7 cellular contexts compared by ENCODE assay signal in the genomic region with DNA sequence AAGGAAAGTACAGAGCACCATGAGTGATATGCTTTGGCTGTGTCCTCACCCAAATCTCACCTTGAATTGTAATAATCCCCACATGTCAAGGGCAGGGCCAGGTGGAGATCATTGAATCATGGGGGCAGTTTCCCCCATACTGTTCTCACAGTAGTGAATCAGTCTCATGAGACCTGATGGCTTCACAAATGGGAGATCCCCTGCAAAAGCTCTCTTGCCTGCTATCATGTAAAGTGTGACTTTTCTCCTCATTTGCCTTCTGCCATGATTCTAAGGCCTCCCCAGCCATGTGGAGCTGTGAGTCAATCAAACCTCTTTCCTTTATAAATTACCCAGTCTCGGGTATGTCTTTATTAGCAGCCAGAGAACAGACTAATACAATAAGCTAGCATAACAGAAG.
DNase-seq lines count a peak whose midpoint lies in the region; ATAC-seq, FAIRE-seq and TF ChIP-seq lines count a peak whose summit lies in the region.
"Not testable (repeated sequence)": the region's sequence is repeated elsewhere in the genome, so short reads cannot be mapped to it uniquely, and the experiment has no call there.

No MANE protein-coding gene starts in this region.

- peak overlapping the region; percentile 44 for H2AFZ ChIP-seq in GM23338
- not testable (repeated sequence) for H2AFZ ChIP-seq in GM12878 (ENCODE audit: control insufficient read depth, low read depth, low read length); mammary epithelial cell (ENCODE audit: low read depth, low read length)

- H3K4me2 ChIP-seq in GM23338; GM12878 (ENCODE audit: control insufficient read depth, insufficient read depth); mammary epithelial cell (ENCODE audit: insufficient read depth, low read depth, low read length): not testable (repeated sequence)

- DNase-seq in GM23338 (ENCODE audit: low spot score); GM12878 (ENCODE audit: low read depth, low spot score); foreskin keratinocyte: not testable (repeated sequence)
- peak; percentile 3 for DNase-seq in mammary epithelial cell

- not testable (repeated sequence) for H3K27ac ChIP-seq in GM23338 (ENCODE audit: low read depth); GM12878 (ENCODE audit: control insufficient read depth, insufficient read depth); mammary epithelial cell (ENCODE audit: insufficient read depth, low read depth, low read length); foreskin keratinocyte

- not testable (repeated sequence) for H3K36me3 ChIP-seq in GM23338 (ENCODE audit: insufficient read depth); GM12878 (ENCODE audit: control insufficient read depth in 2 of 2, insufficient read depth in 2 of 2, low read length in 1 of 2); mammary epithelial cell (ENCODE audit: insufficient read depth, low read length)

- not testable (repeated sequence) for H3K4me1 Mint-ChIP-seq in GM23338

- ATAC-seq in GM18868 (IDR thresholded peaks at IDR 0.05; ENCODE audit: unreplicated experiment) (peak; percentile 42), GM19463 (IDR thresholded peaks at IDR 0.05; ENCODE audit: unreplicated experiment) (peak; percentile 54), HG03432 (IDR thresholded peaks at IDR 0.05; ENCODE audit: unreplicated experiment) (peak; percentile 61), foreskin keratinocyte (peak; percentile 10)
- ATAC-seq in GM23338, GM12878: not testable (repeated sequence)

- SMC1A ChIA-PET in GM12878 (lab: Charles Lee; ENCODE audit: uncharacterized antibody, unreplicated experiment), result interaction anchor here (0.8 to 3.9 kb wide), 4 partner anchors 21 to 113 kb away, joined by 3 to 10 read pairs (median 4); no protein-coding TSS in a partner anchor

- not testable (repeated sequence) for H3K79me2 ChIP-seq in GM23338 (replicated peaks; ENCODE audit: insufficient read depth); GM12878 (ENCODE audit: control insufficient read depth, insufficient read depth, low read length); mammary epithelial cell (ENCODE audit: insufficient read depth, low read length)

- not testable (repeated sequence) for TF ChIP-seq POLR2A in GM12878 (IDR thresholded peaks at IDR 0.05; ENCODE audit: low read depth, low read length)

- dilution Hi-C loops in mammary epithelial cell (cut with HindIII; ENCODE audit: low sequenced_read_pairs), result not testable (repeated sequence)

- not testable (repeated sequence) for H3K9me2 ChIP-seq in GM23338 (ENCODE audit: insufficient read depth)

- intact Hi-C loops in GM12878 (cut with micrococcal nuclease; ENCODE audit: unreplicated experiment); mammary epithelial cell (cut with micrococcal nuclease): not testable (repeated sequence)

- TF ChIP-seq EP300 in GM12878 (IDR thresholded peaks at IDR 0.05; ENCODE audit: borderline replicate concordance in 1 of 2, control insufficient read depth in 1 of 2, low read depth in 2 of 2, low read length in 2 of 2), result not testable (repeated sequence)

- TF ChIP-seq CTCF in GM23338 (conservative IDR thresholded peaks at IDR 0.05; ENCODE audit: low read depth in 2 of 2); GM12878 (IDR thresholded peaks at IDR 0.05 in 2 of 3, conservative IDR thresholded peaks at IDR 0.05 in 1 of 3; ENCODE audit: control insufficient read depth in 2 of 3, extremely low read depth in 1 of 3, insufficient read depth in 1 of 3, low read depth in 3 of 3, low read length in 3 of 3); mammary epithelial cell (conservative IDR thresholded peaks at IDR 0.05 in 1 of 2, IDR thresholded peaks at IDR 0.05 in 1 of 2; ENCODE audit: extremely low read depth in 1 of 2, insufficient read depth in 1 of 2, low read depth in 1 of 2, low read length in 2 of 2); foreskin keratinocyte (conservative IDR thresholded peaks at IDR 0.05): not testable (repeated sequence)

- not testable (repeated sequence) for H4K20me1 ChIP-seq in GM23338 (replicated peaks; ENCODE audit: insufficient read depth); GM12878 (ENCODE audit: control insufficient read depth, insufficient read depth); mammary epithelial cell (ENCODE audit: insufficient read depth, low read length)

- RAD21 ChIA-PET in GM12878 (lab: Charles Lee; ENCODE audit: unreplicated experiment), result interaction anchor here (0.7 to 1.2 kb wide), 3 partner anchors 37 to 62 kb away, joined by 3 read pairs; no protein-coding TSS in a partner anchor

- not testable (repeated sequence) for H3K27me3 Mint-ChIP-seq in GM23338 (ENCODE audit: insufficient read depth, low read depth, poor library complexity)

- not testable (repeated sequence) for H3K27me3 ChIP-seq in GM23338 (ENCODE audit: insufficient read depth); GM12878 (replicated peaks in 1 of 2; ENCODE audit: control insufficient read depth in 2 of 2, insufficient read depth in 2 of 2, low read length in 1 of 2); mammary epithelial cell (ENCODE audit: insufficient read depth, low read length)
- peaks cover 50% of the 10 kb centered on the region for H3K27me3 ChIP-seq in foreskin keratinocyte

- H3F3A ChIP-seq in GM23338 (replicated peaks; ENCODE audit: low read depth), result not testable (repeated sequence)

- WGBS in GM12878 (ENCODE audit: insufficient coverage, insufficient replicate concordance, low lambda C conversion rate, missing lambda C conversion rate), result 4% methylated on average over 1 of the region's 1 CpG
- 57% methylated on average over 1 of the region's 1 CpG for WGBS in mammary epithelial cell (ENCODE audit: low coverage, missing lambda C conversion rate)

- not testable (repeated sequence) for H3K36me3 Mint-ChIP-seq in GM23338 (ENCODE audit: low read depth)

- not testable (repeated sequence) for H3K9me3 Mint-ChIP-seq in GM23338

- H3K9ac ChIP-seq in GM12878 (ENCODE audit: control insufficient read depth, insufficient read depth, low read length); mammary epithelial cell (ENCODE audit: insufficient read depth, low read length): not testable (repeated sequence)

- not testable (repeated sequence) for FAIRE-seq in GM12878 (lab: Jason Lieb, UNC)

- CTCF ChIA-PET in GM12878 (lab: Yijun Ruan, JAX); mammary epithelial cell (lab: Charles Lee; ENCODE audit: low non-redundant PET): not testable (repeated sequence)

- TF ChIP-seq RAD21 in GM12878 (IDR thresholded peaks at IDR 0.05; ENCODE audit: insufficient read depth, low read depth, low read length), result not testable (repeated sequence)

- H3K4me3 ChIP-seq in GM23338; GM12878; mammary epithelial cell (replicated peaks in 1 of 3; ENCODE audit: insufficient read depth in 1 of 3, low read depth in 2 of 3, low read length in 3 of 3): not testable (repeated sequence)

- BruUV-seq in GM12878 (replicated peaks; lab: Mats Ljungman, UMichigan); mammary epithelial cell (replicated peaks; lab: Mats Ljungman, UMichigan): not testable (repeated sequence)

- not testable (repeated sequence) for H3K9me3 ChIP-seq in GM12878 (replicated peaks; ENCODE audit: control insufficient read depth, insufficient read depth, low read length); mammary epithelial cell (replicated peaks; ENCODE audit: insufficient read depth, low read length)

- not testable (repeated sequence) for H3K4me1 ChIP-seq in GM23338 (ENCODE audit: insufficient read depth); GM12878 (ENCODE audit: control insufficient read depth, insufficient read depth, low read length); mammary epithelial cell (ENCODE audit: insufficient read depth, low read length); foreskin keratinocyte

- not testable (repeated sequence) for H3K4me3 Mint-ChIP-seq in GM23338

- in situ Hi-C loops in GM12878 (cut with MboI), result not testable (repeated sequence)
- in situ Hi-C loops in mammary epithelial cell (cut with MboI; ENCODE audit: low sequenced_read_pairs in 2 of 2), result loop anchor here in 1 of 2 donors (25.0 kb wide), 1 partner anchor 102 kb away; no protein-coding TSS in a partner anchor

- H3K27ac Mint-ChIP-seq in GM23338, result not testable (repeated sequence)

- POLR2A ChIA-PET in GM12878 (lab: Charles Lee), result interaction anchor here (1.2 kb wide), 2 partner anchors 73 to 75 kb away, joined by 3 to 4 read pairs; no protein-coding TSS in a partner anchor

TF ChIP-seq in GM12878, 131 proteins besides CTCF, POLR2A, EP300 and RAD21:
- peak; percentile 20 for TF ChIP-seq MEF2B (IDR thresholded peaks at IDR 0.05; ENCODE audit: partially characterized antibody, poor library complexity, severe bottlenecking)
- TF ChIP-seq, protein P1, sequence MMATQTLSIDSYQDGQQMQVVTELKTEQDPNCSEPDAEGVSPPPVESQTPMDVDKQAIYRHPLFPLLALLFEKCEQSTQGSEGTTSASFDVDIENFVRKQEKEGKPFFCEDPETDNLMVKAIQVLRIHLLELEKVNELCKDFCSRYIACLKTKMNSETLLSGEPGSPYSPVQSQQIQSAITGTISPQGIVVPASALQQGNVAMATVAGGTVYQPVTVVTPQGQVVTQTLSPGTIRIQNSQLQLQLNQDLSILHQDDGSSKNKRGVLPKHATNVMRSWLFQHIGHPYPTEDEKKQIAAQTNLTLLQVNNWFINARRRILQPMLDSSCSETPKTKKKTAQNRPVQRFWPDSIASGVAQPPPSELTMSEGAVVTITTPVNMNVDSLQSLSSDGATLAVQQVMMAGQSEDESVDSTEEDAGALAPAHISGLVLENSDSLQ (IDR thresholded peaks at IDR 0.05), result peak; percentile 24; the same call in 1 of the 2 replicates
